In the genomic region with DNA sequence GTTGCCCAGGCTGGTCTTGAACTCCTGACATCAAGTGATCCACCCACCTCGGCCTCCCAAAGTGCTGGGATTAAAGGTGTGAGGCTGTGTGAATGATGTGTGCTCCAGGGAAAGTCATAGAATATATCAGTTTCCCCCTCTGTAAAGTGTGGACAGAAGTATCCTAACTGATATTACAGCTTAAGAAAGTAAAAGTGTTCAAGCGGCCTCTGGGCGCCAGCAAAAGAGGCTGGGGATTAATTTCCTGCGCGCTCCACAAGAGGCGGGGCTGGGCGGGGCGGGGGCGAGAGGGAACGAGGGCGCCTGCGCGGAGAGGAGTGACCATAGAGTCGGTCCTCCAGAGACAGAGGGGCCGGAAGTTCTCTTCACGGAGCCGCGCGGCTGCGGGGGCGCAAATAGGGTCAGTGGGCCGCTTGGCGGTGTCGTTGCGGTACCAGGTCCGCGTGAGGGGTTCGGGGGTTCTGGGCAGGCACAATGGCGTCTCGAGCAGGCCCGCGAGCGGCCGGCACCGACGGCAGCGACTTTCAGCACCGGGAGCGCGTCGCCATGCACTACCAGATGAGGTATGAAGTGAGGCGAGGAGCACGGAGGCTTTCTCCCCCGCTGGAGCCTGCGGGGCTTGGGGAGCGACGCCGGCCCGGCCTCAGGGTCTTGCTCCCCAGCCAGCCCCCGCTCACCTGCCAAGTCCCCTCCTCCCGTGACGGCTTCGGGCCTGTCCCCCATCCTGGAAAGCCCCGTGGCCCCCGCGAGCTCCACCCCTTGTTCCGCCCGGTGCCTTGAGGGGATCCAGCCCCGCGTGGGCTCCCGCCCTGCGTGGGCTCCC, we compare ENCODE assay signal across 1 cellular context.
TF ChIP-seq lines count a peak whose summit lies in the region.

JAGN1 (plus strand) TSS at position 362 of the 823 bp plus-strand sequence; CDS start at position 475, 113 bp downstream.

TF ChIP-seq in HepG2, 621 proteins besides CTCF, POLR2A, EP300 and RAD21 (continued from another document and continues in another):
- TF ChIP-seq, protein P1, sequence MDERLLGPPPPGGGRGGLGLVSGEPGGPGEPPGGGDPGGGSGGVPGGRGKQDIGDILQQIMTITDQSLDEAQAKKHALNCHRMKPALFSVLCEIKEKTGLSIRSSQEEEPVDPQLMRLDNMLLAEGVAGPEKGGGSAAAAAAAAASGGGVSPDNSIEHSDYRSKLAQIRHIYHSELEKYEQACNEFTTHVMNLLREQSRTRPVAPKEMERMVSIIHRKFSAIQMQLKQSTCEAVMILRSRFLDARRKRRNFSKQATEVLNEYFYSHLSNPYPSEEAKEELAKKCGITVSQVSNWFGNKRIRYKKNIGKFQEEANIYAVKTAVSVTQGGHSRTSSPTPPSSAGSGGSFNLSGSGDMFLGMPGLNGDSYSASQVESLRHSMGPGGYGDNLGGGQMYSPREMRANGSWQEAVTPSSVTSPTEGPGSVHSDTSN (CRISPR knock-in tag; IDR thresholded peaks at IDR 0.05), result no peak
- TF ChIP-seq ZBTB25 (CRISPR knock-in tag; IDR thresholded peaks at IDR 0.05) (no peak), ZNF7 (CRISPR knock-in tag; IDR thresholded peaks at IDR 0.05) (no peak), RBAK (CRISPR knock-in tag; IDR thresholded peaks at IDR 0.05) (no peak), EEA1 (CRISPR knock-in tag; IDR thresholded peaks at IDR 0.05; ENCODE audit: borderline replicate concordance) (peak; percentile 63; the same call in 1 of the 2 replicates), NFYC (CRISPR knock-in tag; IDR thresholded peaks at IDR 0.05) (no peak; the same call in 1 of the 2 replicates), RFX1 (IDR thresholded peaks at IDR 0.05) (no peak), HNF4G (IDR thresholded peaks at IDR 0.05; ENCODE audit: borderline replicate concordance, low read depth, low read length) (no peak), HNF4G (CRISPR knock-in tag; IDR thresholded peaks at IDR 0.05; ENCODE audit: borderline replicate concordance, low read depth) (0 out of 2 replicates have a peak, but pooled peaks have one; percentile 25), RFXAP (CRISPR knock-in tag; IDR thresholded peaks at IDR 0.05; ENCODE audit: borderline replicate concordance) (peak; percentile 47; the same call in 1 of the 2 replicates), AKAP8 (CRISPR knock-in tag; IDR thresholded peaks at IDR 0.05) (peak; percentile 74; the same call in 1 of the 2 replicates), CREB1 (IDR thresholded peaks at IDR 0.05) (no peak), CREB1 (CRISPR knock-in tag; IDR thresholded peaks at IDR 0.05) (peak; percentile 35; the same call in 1 of the 2 replicates), ARHGAP35 (CRISPR knock-in tag; IDR thresholded peaks at IDR 0.05; ENCODE audit: borderline replicate concordance) (peak; percentile 68; the same call in 1 of the 2 replicates), HIVEP1 (CRISPR knock-in tag; IDR thresholded peaks at IDR 0.05) (0 out of 2 replicates have a peak, but pooled peaks have one; percentile 44), ZNF746 (CRISPR knock-in tag; IDR thresholded peaks at IDR 0.05) (peak; percentile 89), ZMAT3 (CRISPR knock-in tag; conservative IDR thresholded peaks at IDR 0.05) (peak; percentile 84), IRF2 (CRISPR knock-in tag; IDR thresholded peaks at IDR 0.05) (peak; percentile 80), ZNF329 (CRISPR knock-in tag; IDR thresholded peaks at IDR 0.05; ENCODE audit: low read depth) (peak; percentile 73; the same call in 1 of the 2 replicates), ZNF431 (CRISPR knock-in tag; IDR thresholded peaks at IDR 0.05; ENCODE audit: borderline replicate concordance, low read depth) (no peak; the same call in 1 of the 2 replicates), ZNF138 (CRISPR knock-in tag; IDR thresholded peaks at IDR 0.05; ENCODE audit: low read depth) (peak; percentile 69; the same call in 1 of the 2 replicates), SMC3 (IDR thresholded peaks at IDR 0.05; ENCODE audit: low read length) (no peak), STAG1 (CRISPR knock-in tag; IDR thresholded peaks at IDR 0.05) (peak; percentile 20; the same call in 1 of the 2 replicates), PLSCR1 (CRISPR knock-in tag; IDR thresholded peaks at IDR 0.05; ENCODE audit: borderline replicate concordance) (no peak), FOXM1 (CRISPR knock-in tag; IDR thresholded peaks at IDR 0.05) (no peak), ZNF761 (CRISPR knock-in tag; conservative IDR thresholded peaks at IDR 0.05) (peak; percentile 59; the same call in 1 of the 2 replicates), ZFP62 (CRISPR knock-in tag; IDR thresholded peaks at IDR 0.05) (no peak), SRSF4 (IDR thresholded peaks at IDR 0.05; ENCODE audit: low read depth, low read length, poor library complexity, severe bottlenecking) (no peak), ZFP36L1 (CRISPR knock-in tag; IDR thresholded peaks at IDR 0.05) (0 out of 2 replicates have a peak, but pooled peaks have one; percentile 82), FOXK2 (IDR thresholded peaks at IDR 0.05) (no peak), NR3C1 (CRISPR knock-in tag; IDR thresholded peaks at IDR 0.05) (no peak), ZNF24 (IDR thresholded peaks at IDR 0.05) (no peak), YEATS4 (CRISPR knock-in tag; IDR thresholded peaks at IDR 0.05; ENCODE audit: borderline replicate concordance) (peak; percentile 93), ZBTB8A (CRISPR knock-in tag; IDR thresholded peaks at IDR 0.05; ENCODE audit: borderline replicate concordance, low read depth) (no peak), SNRNP70 (IDR thresholded peaks at IDR 0.05; ENCODE audit: low read depth, low read length) (no peak), KAT8 (CRISPR knock-in tag; IDR thresholded peaks at IDR 0.05) (peak; percentile 94), ZNF251 (CRISPR knock-in tag; IDR thresholded peaks at IDR 0.05) (peak; percentile 52; the same call in 1 of the 2 replicates), ATF7-NPFF (CRISPR knock-in tag; IDR thresholded peaks at IDR 0.05; ENCODE audit: low read depth) (peak; percentile 53; the same call in 1 of the 2 replicates), ZNF576 (CRISPR knock-in tag; IDR thresholded peaks at IDR 0.05) (no peak), GABPB1 (CRISPR knock-in tag; IDR thresholded peaks at IDR 0.05) (peak; percentile 98), ISL2 (CRISPR knock-in tag; IDR thresholded peaks at IDR 0.05) (peak; percentile 41; the same call in 1 of the 2 replicates), USF2 (IDR thresholded peaks at IDR 0.05; ENCODE audit: low read depth, low read length) (no peak), USF2 (CRISPR knock-in tag; IDR thresholded peaks at IDR 0.05; ENCODE audit: borderline replicate concordance) (no peak), NONO (IDR thresholded peaks at IDR 0.05) (no peak), NONO (CRISPR knock-in tag; conservative IDR thresholded peaks at IDR 0.05) (0 out of 2 replicates have a peak, but pooled peaks have one; percentile 55)
- TF ChIP-seq, protein P2, sequence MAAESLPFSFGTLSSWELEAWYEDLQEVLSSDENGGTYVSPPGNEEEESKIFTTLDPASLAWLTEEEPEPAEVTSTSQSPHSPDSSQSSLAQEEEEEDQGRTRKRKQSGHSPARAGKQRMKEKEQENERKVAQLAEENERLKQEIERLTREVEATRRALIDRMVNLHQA (CRISPR knock-in tag; IDR thresholded peaks at IDR 0.05), result 0 out of 2 replicates have a peak, but pooled peaks have one; percentile 55
- TF ChIP-seq, protein P3, sequence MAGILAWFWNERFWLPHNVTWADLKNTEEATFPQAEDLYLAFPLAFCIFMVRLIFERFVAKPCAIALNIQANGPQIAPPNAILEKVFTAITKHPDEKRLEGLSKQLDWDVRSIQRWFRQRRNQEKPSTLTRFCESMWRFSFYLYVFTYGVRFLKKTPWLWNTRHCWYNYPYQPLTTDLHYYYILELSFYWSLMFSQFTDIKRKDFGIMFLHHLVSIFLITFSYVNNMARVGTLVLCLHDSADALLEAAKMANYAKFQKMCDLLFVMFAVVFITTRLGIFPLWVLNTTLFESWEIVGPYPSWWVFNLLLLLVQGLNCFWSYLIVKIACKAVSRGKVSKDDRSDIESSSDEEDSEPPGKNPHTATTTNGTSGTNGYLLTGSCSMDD (CRISPR knock-in tag; IDR thresholded peaks at IDR 0.05), result peak; percentile 57; the same call in 1 of the 2 replicates
- TF ChIP-seq, protein P4, sequence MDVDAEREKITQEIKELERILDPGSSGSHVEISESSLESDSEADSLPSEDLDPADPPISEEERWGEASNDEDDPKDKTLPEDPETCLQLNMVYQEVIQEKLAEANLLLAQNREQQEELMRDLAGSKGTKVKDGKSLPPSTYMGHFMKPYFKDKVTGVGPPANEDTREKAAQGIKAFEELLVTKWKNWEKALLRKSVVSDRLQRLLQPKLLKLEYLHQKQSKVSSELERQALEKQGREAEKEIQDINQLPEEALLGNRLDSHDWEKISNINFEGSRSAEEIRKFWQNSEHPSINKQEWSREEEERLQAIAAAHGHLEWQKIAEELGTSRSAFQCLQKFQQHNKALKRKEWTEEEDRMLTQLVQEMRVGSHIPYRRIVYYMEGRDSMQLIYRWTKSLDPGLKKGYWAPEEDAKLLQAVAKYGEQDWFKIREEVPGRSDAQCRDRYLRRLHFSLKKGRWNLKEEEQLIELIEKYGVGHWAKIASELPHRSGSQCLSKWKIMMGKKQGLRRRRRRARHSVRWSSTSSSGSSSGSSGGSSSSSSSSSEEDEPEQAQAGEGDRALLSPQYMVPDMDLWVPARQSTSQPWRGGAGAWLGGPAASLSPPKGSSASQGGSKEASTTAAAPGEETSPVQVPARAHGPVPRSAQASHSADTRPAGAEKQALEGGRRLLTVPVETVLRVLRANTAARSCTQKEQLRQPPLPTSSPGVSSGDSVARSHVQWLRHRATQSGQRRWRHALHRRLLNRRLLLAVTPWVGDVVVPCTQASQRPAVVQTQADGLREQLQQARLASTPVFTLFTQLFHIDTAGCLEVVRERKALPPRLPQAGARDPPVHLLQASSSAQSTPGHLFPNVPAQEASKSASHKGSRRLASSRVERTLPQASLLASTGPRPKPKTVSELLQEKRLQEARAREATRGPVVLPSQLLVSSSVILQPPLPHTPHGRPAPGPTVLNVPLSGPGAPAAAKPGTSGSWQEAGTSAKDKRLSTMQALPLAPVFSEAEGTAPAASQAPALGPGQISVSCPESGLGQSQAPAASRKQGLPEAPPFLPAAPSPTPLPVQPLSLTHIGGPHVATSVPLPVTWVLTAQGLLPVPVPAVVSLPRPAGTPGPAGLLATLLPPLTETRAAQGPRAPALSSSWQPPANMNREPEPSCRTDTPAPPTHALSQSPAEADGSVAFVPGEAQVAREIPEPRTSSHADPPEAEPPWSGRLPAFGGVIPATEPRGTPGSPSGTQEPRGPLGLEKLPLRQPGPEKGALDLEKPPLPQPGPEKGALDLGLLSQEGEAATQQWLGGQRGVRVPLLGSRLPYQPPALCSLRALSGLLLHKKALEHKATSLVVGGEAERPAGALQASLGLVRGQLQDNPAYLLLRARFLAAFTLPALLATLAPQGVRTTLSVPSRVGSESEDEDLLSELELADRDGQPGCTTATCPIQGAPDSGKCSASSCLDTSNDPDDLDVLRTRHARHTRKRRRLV (CRISPR knock-in tag; IDR thresholded peaks at IDR 0.05), result peak; percentile 83; the same call in 1 of the 2 replicates
- TF ChIP-seq, protein P5, sequence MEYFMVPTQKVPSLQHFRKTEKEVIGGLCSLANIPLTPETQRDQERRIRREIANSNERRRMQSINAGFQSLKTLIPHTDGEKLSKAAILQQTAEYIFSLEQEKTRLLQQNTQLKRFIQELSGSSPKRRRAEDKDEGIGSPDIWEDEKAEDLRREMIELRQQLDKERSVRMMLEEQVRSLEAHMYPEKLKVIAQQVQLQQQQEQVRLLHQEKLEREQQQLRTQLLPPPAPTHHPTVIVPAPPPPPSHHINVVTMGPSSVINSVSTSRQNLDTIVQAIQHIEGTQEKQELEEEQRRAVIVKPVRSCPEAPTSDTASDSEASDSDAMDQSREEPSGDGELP (IDR thresholded peaks at IDR 0.05; ENCODE audit: borderline replicate concordance, low read depth), result no peak; the same call in 1 of the 2 replicates
- TF ChIP-seq, protein P6, sequence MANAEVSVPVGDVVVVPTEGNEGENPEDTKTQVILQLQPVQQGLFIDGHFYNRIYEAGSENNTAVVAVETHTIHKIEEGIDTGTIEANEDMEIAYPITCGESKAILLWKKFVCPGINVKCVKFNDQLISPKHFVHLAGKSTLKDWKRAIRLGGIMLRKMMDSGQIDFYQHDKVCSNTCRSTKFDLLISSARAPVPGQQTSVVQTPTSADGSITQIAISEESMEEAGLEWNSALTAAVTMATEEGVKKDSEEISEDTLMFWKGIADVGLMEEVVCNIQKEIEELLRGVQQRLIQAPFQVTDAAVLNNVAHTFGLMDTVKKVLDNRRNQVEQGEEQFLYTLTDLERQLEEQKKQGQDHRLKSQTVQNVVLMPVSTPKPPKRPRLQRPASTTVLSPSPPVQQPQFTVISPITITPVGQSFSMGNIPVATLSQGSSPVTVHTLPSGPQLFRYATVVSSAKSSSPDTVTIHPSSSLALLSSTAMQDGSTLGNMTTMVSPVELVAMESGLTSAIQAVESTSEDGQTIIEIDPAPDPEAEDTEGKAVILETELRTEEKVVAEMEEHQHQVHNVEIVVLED (CRISPR knock-in tag; IDR thresholded peaks at IDR 0.05; ENCODE audit: borderline replicate concordance), result peak; percentile 66; the same call in 1 of the 2 replicates
